ENCODE assay signal across 8 cellular contexts in genomic region chr5:177447066-177447610, GRCh38. TPM values are rescaled to one million over a fixed set of nuclear protein-coding genes. Genes with fewer than 3 reads are reported as not detected.
DNase-seq lines count a peak whose midpoint lies in the region; ATAC-seq, FAIRE-seq and TF ChIP-seq lines count a peak whose summit lies in the region.

No MANE protein-coding gene starts in this region.

- peak overlapping the region in 5 of 7 donors; percentile 63 to 78 (median 72) for H3K4me3 Mint-ChIP-seq in CD8-positive, alpha-beta memory T cell

- H3K9ac ChIP-seq in parathyroid adenoma, result no peak overlapping the region

- peak overlapping the region; percentile 64 for H2AFZ ChIP-seq in parathyroid adenoma

- H3K36me3 Mint-ChIP-seq in CD8-positive, alpha-beta memory T cell, result peaks cover 0 to 12% (median 0%) of the 10 kb centered on the region in 3 donors

- ATAC-seq in GM19455 (IDR thresholded peaks at IDR 0.05; ENCODE audit: unreplicated experiment), result peak; percentile 28
- peak; percentile 40 for ATAC-seq in HG03521 (IDR thresholded peaks at IDR 0.05; ENCODE audit: unreplicated experiment)

- H3K36me3 ChIP-seq in CD8-positive, alpha-beta memory T cell (ENCODE audit: insufficient read depth, low read length), result peaks cover under 1% of the 10 kb centered on the region
- H3K36me3 ChIP-seq in parathyroid adenoma (ENCODE audit: control insufficient read depth, insufficient read depth, low read length), result no peaks in the 10 kb centered on the region

- no peak for FAIRE-seq in RCC 7860 (lab: Jason Lieb, UNC)

- no peaks in the 10 kb centered on the region for H3K27me3 ChIP-seq in CD8-positive, alpha-beta memory T cell (ENCODE audit: insufficient read depth, low read length, poor library complexity, severe bottlenecking)
- H3K27me3 ChIP-seq in parathyroid adenoma (ENCODE audit: control insufficient read depth, insufficient read depth, low read length), result no peaks in the 10 kb centered on the region

- H3K4me1 ChIP-seq in CD8-positive, alpha-beta memory T cell (ENCODE audit: insufficient read depth, low read length), result peaks cover 32% of the 10 kb centered on the region
- peaks cover 8% of the 10 kb centered on the region for H3K4me1 ChIP-seq in parathyroid adenoma

- POLR2A ChIA-PET in CD8-positive, alpha-beta memory T cell (lab: Charles Lee), result interaction anchor here (0.6 to 8.6 kb wide), 9 partner anchors 8 to 314 kb away, joined by 3 to 154 read pairs (median 9); partner anchors contain the start of genes GRK6 and LMAN2

- H3K79me2 ChIP-seq in parathyroid adenoma, result no peaks in the 10 kb centered on the region

- no peak for TF ChIP-seq CTCF in parathyroid adenoma (IDR thresholded peaks at IDR 0.05)

- H3K4me1 Mint-ChIP-seq in CD8-positive, alpha-beta memory T cell, result peaks cover 41 to 59% (median 42%) of the 10 kb centered on the region in 3 donors

- peak overlapping the region; percentile 37 for H3K4me3 ChIP-seq in CD8-positive, alpha-beta memory T cell (ENCODE audit: low read length)
- peak overlapping the region; percentile 40 for H3K4me3 ChIP-seq in parathyroid adenoma (ENCODE audit: low read depth, low read length)

- peak; percentile 67 to 91 (median 81) for DNase-seq in CD8-positive, alpha-beta memory T cell
- DNase-seq in RCC 7860 (ENCODE audit: low spot score), result peak; percentile 56
- peak; percentile 61 for DNase-seq in activated gamma-delta T cell treated with anti-CD3 and anti-CD28 coated beads, Interleukin-2, amount 50 U/mL, for 16 hours (ENCODE audit: low read depth)
- DNase-seq in germinal center (ENCODE audit: low spot score), result peak; percentile 53
- DNase-seq in OCI-M2 (lab: John Stamatoyannopoulos, UW; ENCODE audit: unreplicated experiment), result no peak

- peak overlapping the region; percentile 66 for H3K27ac ChIP-seq in CD8-positive, alpha-beta memory T cell (ENCODE audit: low read depth, low read length)
- H3K27ac ChIP-seq in parathyroid adenoma, result no peak overlapping the region

- no peaks in the 10 kb centered on the region for H3K9me3 ChIP-seq in CD8-positive, alpha-beta memory T cell (ENCODE audit: low read length)
- no peaks in the 10 kb centered on the region for H3K9me3 ChIP-seq in parathyroid adenoma (ENCODE audit: control insufficient read depth, low read length)

- H3K27me3 Mint-ChIP-seq in CD8-positive, alpha-beta memory T cell, result no peaks in the 10 kb centered on the region

- no peaks in the 10 kb centered on the region for H3K9me3 Mint-ChIP-seq in CD8-positive, alpha-beta memory T cell

- peak overlapping the region; percentile 89 for H3K4me2 ChIP-seq in parathyroid adenoma (ENCODE audit: low read length)

- peak overlapping the region in 3 of 8 donors; percentile 79 to 97 (median 90) for H3K27ac Mint-ChIP-seq in CD8-positive, alpha-beta memory T cell

- CTCF ChIA-PET in CD8-positive, alpha-beta memory T cell (lab: Charles Lee), result interaction anchor here (1.1 to 20.8 kb wide), 8 partner anchors 10 to 137 kb away, joined by 3 to 326 read pairs (median 6); partner anchors contain the start of genes F12, GRK6 and PFN3

RNA-seq across cellular contexts. Expression of gene PRR7, which starts 0.5 kb away (rescaled TPM):
- total RNA-seq in CD8-positive, alpha-beta memory T cell, result 10 to 100 TPM; 14.7 to 15.3 TPM
- polyA plus RNA-seq in CD8-positive, alpha-beta memory T cell, result 22.1 TPM

RNA-seq across cellular contexts. Expression of gene GRK6, which starts 20.7 kb away (rescaled TPM):
- 100 to 1,000 TPM; 180 to 185 TPM for total RNA-seq in CD8-positive, alpha-beta memory T cell
- polyA plus RNA-seq in CD8-positive, alpha-beta memory T cell, result 201 TPM

RNA-seq across cellular contexts. Expression of gene DBN1, which starts 26.3 kb away (rescaled TPM):
- total RNA-seq in CD8-positive, alpha-beta memory T cell, result 10 to 100 TPM; 47.9 to 50.5 TPM
- polyA plus RNA-seq in CD8-positive, alpha-beta memory T cell, result 28.1 TPM

RNA-seq across cellular contexts. Expression of gene F12, which starts 37.8 kb away (rescaled TPM):
- 10 to 100 TPM in 1 of 2 experiments, 1 to 10 TPM in 1; 9.2 to 10.3 TPM for total RNA-seq in CD8-positive, alpha-beta memory T cell
- polyA plus RNA-seq in CD8-positive, alpha-beta memory T cell, result 1.9 TPM

RNA-seq across cellular contexts. Expression of gene PFN3, which starts 46.7 kb away (rescaled TPM):
- total RNA-seq in CD8-positive, alpha-beta memory T cell, result not detected
- not detected for polyA plus RNA-seq in CD8-positive, alpha-beta memory T cell
